ENCODE assay signal across 17 cellular contexts in genomic region chr3:37240170-37240945, GRCh38.
"Had no signal": no experiment of that assay in that cellular context is flagged by ENCODE, and none has a peak within 500 bp of the region (broad histone marks: within the 10 kb centered on the region; RNA-seq: fewer than 3 reads in every experiment).

No MANE protein-coding gene starts in this region.

- H3K27me3 Mint-ChIP-seq: central memory CD8-positive, alpha-beta T cell; dendritic cell treated with granulocyte-macrophage colony-stimulating factor and Interleukin-4, amounts not matched to agents 40 ng/mL and 50 ng/mL, for 4 days; stimulated activated naive CD8-positive, alpha-beta T cell treated with anti-CD3 and anti-CD28 coated beads, Interleukin-15, amount 100 ng/mL, for 72 hours had no signal

- H3K9me3 ChIP-seq: body of pancreas, gastrocnemius medialis, left lung, ovary, thoracic aorta had no signal

- H3K4me2 ChIP-seq: neural progenitor cell had no signal

- H3K9me3 Mint-ChIP-seq: activated naive CD4-positive, alpha-beta T cell treated with anti-CD3 and anti-CD28 coated beads for 36 hours; central memory CD8-positive, alpha-beta T cell; dendritic cell treated with granulocyte-macrophage colony-stimulating factor and Interleukin-4, amounts not matched to agents 40 ng/mL and 50 ng/mL, for 4 days; effector memory CD8-positive, alpha-beta T cell; neural progenitor cell; stimulated activated naive CD8-positive, alpha-beta T cell treated with anti-CD3 and anti-CD28 coated beads, Interleukin-15, amount 100 ng/mL, for 72 hours had no signal

- FAIRE-seq: keratinocyte had no signal

- H3K36me3 Mint-ChIP-seq: neural progenitor cell had no signal

- H3K27me3 ChIP-seq: body of pancreas, gastrocnemius medialis, left lung, neural progenitor cell, ovary had no signal

- H3K27ac ChIP-seq: body of pancreas, epithelial cell of prostate, gastrocnemius medialis, left lung, neural progenitor cell, ovary, thoracic aorta had no signal

- H3K4me3 ChIP-seq: body of pancreas, gastrocnemius medialis, left lung, neural progenitor cell, ovary, thoracic aorta had no signal

- H3K9ac ChIP-seq: neural progenitor cell had no signal

- ATAC-seq: body of pancreas; effector memory CD8-positive, alpha-beta T cell; gastrocnemius medialis; left lung; stimulated activated naive CD8-positive, alpha-beta T cell treated with anti-CD3 and anti-CD28 coated beads, Interleukin-15, amount 100 ng/mL, for 72 hours had no signal

- DNase-seq: activated CD4-positive, alpha-beta T cell treated with anti-CD3 and anti-CD28 coated beads, Interleukin-2, amount 50 U/mL, for 4 hours; activated CD4-positive, CD25-positive, alpha-beta regulatory T cell treated with anti-CD3 and anti-CD28 coated beads, Interleukin-2, amount 50 U/mL, for 72 hours; activated naive CD4-positive, alpha-beta T cell treated with anti-CD3 and anti-CD28 coated beads for 36 hours; activated T-cell treated with anti-CD3 and anti-CD28 coated beads, Interleukin-2, amount 50 U/mL, for 48 hours; body of pancreas; effector memory CD8-positive, alpha-beta T cell; gastrocnemius medialis; left lung; ovary; stimulated activated CD4-positive, alpha-beta T cell treated with anti-CD3 and anti-CD28 coated beads, Interleukin-2, amount 100 ng/mL, for 48 hours; stimulated activated naive CD8-positive, alpha-beta T cell treated with anti-CD3 and anti-CD28 coated beads, Interleukin-15, amount 100 ng/mL, for 72 hours had no signal

- H3K4me3 Mint-ChIP-seq: activated naive CD4-positive, alpha-beta T cell treated with anti-CD3 and anti-CD28 coated beads for 36 hours; central memory CD8-positive, alpha-beta T cell; dendritic cell treated with granulocyte-macrophage colony-stimulating factor and Interleukin-4, amounts not matched to agents 40 ng/mL and 50 ng/mL, for 4 days; effector memory CD8-positive, alpha-beta T cell; neural progenitor cell; stimulated activated naive CD8-positive, alpha-beta T cell treated with anti-CD3 and anti-CD28 coated beads, Interleukin-15, amount 100 ng/mL, for 72 hours had no signal

- H3K36me3 ChIP-seq: gastrocnemius medialis, left lung, neural progenitor cell, ovary, thoracic aorta had no signal

- H3K27ac Mint-ChIP-seq: activated naive CD4-positive, alpha-beta T cell treated with anti-CD3 and anti-CD28 coated beads for 36 hours; dendritic cell treated with granulocyte-macrophage colony-stimulating factor and Interleukin-4, amounts not matched to agents 40 ng/mL and 50 ng/mL, for 4 days; neural progenitor cell; stimulated activated naive CD8-positive, alpha-beta T cell treated with anti-CD3 and anti-CD28 coated beads, Interleukin-15, amount 100 ng/mL, for 72 hours had no signal
